ENCODE assay signal across 12 cellular contexts in genomic region chr19:56840452-56841193, GRCh38. TPM values are rescaled to one million over a fixed set of nuclear protein-coding genes. Genes with fewer than 3 reads are reported as not detected.
DNase-seq lines count a peak whose midpoint lies in the region; ATAC-seq and TF ChIP-seq lines count a peak whose summit lies in the region.
"Had no signal": no experiment of that assay in that cellular context is flagged by ENCODE, and none has a peak within 500 bp of the region (broad histone marks: within the 10 kb centered on the region; RNA-seq: fewer than 3 reads in every experiment).

Gene PEG3, minus strand, starts transcription at chr19:56840726. Its CDS starts 16,071 bp downstream, at chr19:56824655.
Gene ZIM2, minus strand, starts transcription at chr19:56840726. Its CDS starts 16,449 bp downstream, at chr19:56824277.

- in situ Hi-C loops in brain microvascular endothelial cell (cut with HindIII; ENCODE audit: low pct_ligation_motif_present, low sequenced_read_pairs) = no loop called here

- 52 to 59% methylated on average over 39 to 49 of the region's 49 CpGs for WGBS in aorta, 2 donors

- H3K4me3 ChIP-seq in aorta (ENCODE audit: low read length in 2 of 2) = peak within 1 kb of the TSS in 1 of 2 donors; percentile 7
- no peak within 1 kb of the TSS for H3K4me3 ChIP-seq in brain microvascular endothelial cell (ENCODE audit: low read depth, low read length)

- H3K4me3 Mint-ChIP-seq in natural killer cell (peak within 1 kb of the TSS; percentile 21), glutamatergic neuron (ENCODE audit: unreplicated experiment) (peak within 1 kb of the TSS; percentile 81)
- no peak within 1 kb of the TSS for H3K4me3 Mint-ChIP-seq in natural killer cell treated with Interleukin-12 subunit alpha and Interleukin-12 subunit beta and Interleukin-15 and Interleukin-18, amount 100 ng/mL, for 72 hours
- H3K4me3 Mint-ChIP-seq: nephron; stimulated activated effector memory CD8-positive, alpha-beta T cell treated with anti-CD3 and anti-CD28 coated beads, Interleukin-12 subunit alpha, Interleukin-12 subunit beta, amount 100 ng/mL, for 72 hours had no signal

- H3K9me3 ChIP-seq in aorta (ENCODE audit: control insufficient read depth, low read length) = no peaks in the 10 kb centered on the region

- ATAC-seq in natural killer cell (no peak), aorta (ENCODE audit: low FRiP score) (no peak)
- no peak for ATAC-seq in natural killer cell treated with Interleukin-12 subunit alpha and Interleukin-12 subunit beta and Interleukin-15 and Interleukin-18, amount 100 ng/mL, for 72 hours
- ATAC-seq: stimulated activated effector memory CD8-positive, alpha-beta T cell treated with anti-CD3 and anti-CD28 coated beads, Interleukin-12 subunit alpha, Interleukin-12 subunit beta, amount 100 ng/mL, for 72 hours had no signal

- no peak for TF ChIP-seq CTCF in natural killer cell (IDR thresholded peaks at IDR 0.05)
- no peak for TF ChIP-seq CTCF in glutamatergic neuron (IDR thresholded peaks at IDR 0.05; ENCODE audit: partially characterized antibody, unreplicated experiment)
- no peak for TF ChIP-seq CTCF in brain microvascular endothelial cell (IDR thresholded peaks at IDR 0.05; ENCODE audit: low read depth, low read length, missing control alignments)

- DNase-seq in natural killer cell (no peak), glutamatergic neuron (peak; percentile 82), nucleus accumbens (lab: John Stamatoyannopoulos, UW) (peak in 55 of 56 donors; percentile 9 to 93 (median 78)), aorta (peak; percentile 72 to 89), NCI-H1694 treated with DMSO at 0.1 percent for 48 hours (lab: John Stamatoyannopoulos, UW) (no peak), brain microvascular endothelial cell (no peak)
- DNase-seq in natural killer cell treated with Interleukin-12 subunit alpha and Interleukin-12 subunit beta and Interleukin-15 and Interleukin-18, amount 100 ng/mL, for 72 hours (ENCODE audit: low spot score) = no peak
- DNase-seq in stimulated activated CD4-positive, alpha-beta T cell treated with anti-CD3 and anti-CD28 coated beads, Interleukin-4, amount 100 ng/mL, for 4 hours = no peak
- DNase-seq: NCI-H2029 treated with DMSO at 0.1 percent for 48 hours had no signal

- H3K27ac ChIP-seq in aorta (ENCODE audit: low read depth in 1 of 2, low read length in 2 of 2) = peak within 1 kb of the TSS in 1 of 2 donors; percentile 31
- H3K27ac ChIP-seq in brain microvascular endothelial cell = no peak within 1 kb of the TSS
- H3K27ac ChIP-seq: BLaER1 had no signal

- no peak within 1 kb of the TSS for H3K27ac Mint-ChIP-seq in natural killer cell
- no peak within 1 kb of the TSS for H3K27ac Mint-ChIP-seq in natural killer cell treated with Interleukin-12 subunit alpha and Interleukin-12 subunit beta and Interleukin-15 and Interleukin-18, amount 100 ng/mL, for 72 hours
- peak within 1 kb of the TSS; percentile 90 for H3K27ac Mint-ChIP-seq in glutamatergic neuron (ENCODE audit: unreplicated experiment)
- H3K27ac Mint-ChIP-seq: nephron; stimulated activated effector memory CD8-positive, alpha-beta T cell treated with anti-CD3 and anti-CD28 coated beads, Interleukin-12 subunit alpha, Interleukin-12 subunit beta, amount 100 ng/mL, for 72 hours had no signal

- no peaks in the 10 kb centered on the region for H3K27me3 ChIP-seq in aorta (ENCODE audit: control insufficient read depth in 1 of 2, insufficient read depth in 2 of 2, low read length in 1 of 2)
- H3K27me3 ChIP-seq in brain microvascular endothelial cell (replicated peaks) = no peaks in the 10 kb centered on the region
- H3K27me3 ChIP-seq: BLaER1 had no signal

- peaks cover 3 to 9% of the 10 kb centered on the region in 2 donors for H3K4me1 Mint-ChIP-seq in natural killer cell
- peaks cover 0 to 5% of the 10 kb centered on the region in 2 donors for H3K4me1 Mint-ChIP-seq in natural killer cell treated with Interleukin-12 subunit alpha and Interleukin-12 subunit beta and Interleukin-15 and Interleukin-18, amount 100 ng/mL, for 72 hours (ENCODE audit: low read depth in 2 of 2)
- H3K4me1 Mint-ChIP-seq in glutamatergic neuron (ENCODE audit: low read depth, unreplicated experiment) = peaks cover 2% of the 10 kb centered on the region
- H3K4me1 Mint-ChIP-seq: nephron had no signal

- peaks cover 0 to 4% of the 10 kb centered on the region in 2 donors for H3K27me3 Mint-ChIP-seq in natural killer cell (ENCODE audit: low read depth in 2 of 2)
- H3K27me3 Mint-ChIP-seq in natural killer cell treated with Interleukin-12 subunit alpha and Interleukin-12 subunit beta and Interleukin-15 and Interleukin-18, amount 100 ng/mL, for 72 hours = peaks cover 0 to 4% of the 10 kb centered on the region in 2 donors
- H3K27me3 Mint-ChIP-seq in glutamatergic neuron (ENCODE audit: unreplicated experiment) = peaks cover 12% of the 10 kb centered on the region

- peaks cover 21% of the 10 kb centered on the region for H3K36me3 Mint-ChIP-seq in natural killer cell
- H3K36me3 Mint-ChIP-seq in natural killer cell treated with Interleukin-12 subunit alpha and Interleukin-12 subunit beta and Interleukin-15 and Interleukin-18, amount 100 ng/mL, for 72 hours = peaks cover 19% of the 10 kb centered on the region
- peaks cover 7% of the 10 kb centered on the region for H3K36me3 Mint-ChIP-seq in glutamatergic neuron (ENCODE audit: unreplicated experiment)
- H3K36me3 Mint-ChIP-seq: stimulated activated effector memory CD8-positive, alpha-beta T cell treated with anti-CD3 and anti-CD28 coated beads, Interleukin-12 subunit alpha, Interleukin-12 subunit beta, amount 100 ng/mL, for 72 hours had no signal

- H3K36me3 ChIP-seq in aorta (ENCODE audit: control insufficient read depth in 1 of 2, insufficient read depth in 2 of 2, low read length in 1 of 2) (no peaks in the 10 kb centered on the region), brain microvascular endothelial cell (replicated peaks) (no peaks in the 10 kb centered on the region)
- H3K36me3 ChIP-seq: BLaER1 had no signal

- H3K4me1 ChIP-seq in aorta (ENCODE audit: control insufficient read depth in 1 of 2, insufficient read depth in 2 of 2, low read length in 2 of 2) = no peaks in the 10 kb centered on the region
- H3K4me1 ChIP-seq: BLaER1 had no signal

- intact Hi-C loops in natural killer cell (cut with micrococcal nuclease) = no loop called here
- intact Hi-C loops in aorta (cut with DNase I) = no loop called here

- peaks cover 8 to 11% of the 10 kb centered on the region in 2 donors for H3K9me3 Mint-ChIP-seq in natural killer cell
- peaks cover 7% of the 10 kb centered on the region for H3K9me3 Mint-ChIP-seq in natural killer cell treated with Interleukin-12 subunit alpha and Interleukin-12 subunit beta and Interleukin-15 and Interleukin-18, amount 100 ng/mL, for 72 hours
- peaks cover 26% of the 10 kb centered on the region for H3K9me3 Mint-ChIP-seq in glutamatergic neuron (ENCODE audit: unreplicated experiment)

RNA-seq across cellular contexts. Expression of gene PEG3, which starts in this region (rescaled TPM):
- not detected for total RNA-seq in natural killer cell
- total RNA-seq in natural killer cell treated with Interleukin-12 subunit alpha and Interleukin-12 subunit beta and Interleukin-15 and Interleukin-18, amount 100 ng/mL, for 72 hours = not detected
- total RNA-seq in glutamatergic neuron (ENCODE audit: unreplicated experiment) = 11.6 TPM
- total RNA-seq in aorta = 10 to 100 TPM; 10.3 to 11.6 TPM
- polyA plus RNA-seq in aorta = 1 to 10 TPM; 2.3 to 3.5 TPM

RNA-seq across cellular contexts. Expression of gene ZIM2, which starts in this region (rescaled TPM):
- total RNA-seq in natural killer cell = not detected
- not detected for total RNA-seq in natural killer cell treated with Interleukin-12 subunit alpha and Interleukin-12 subunit beta and Interleukin-15 and Interleukin-18, amount 100 ng/mL, for 72 hours
- total RNA-seq in glutamatergic neuron (ENCODE audit: unreplicated experiment) = not detected
- total RNA-seq in aorta = under 1 TPM; 0.32 to 0.39 TPM
- polyA plus RNA-seq in aorta = not detected

Comparison
In these comparisons a context has a peak if more than half of its experiments do, and no peak if none do; other contexts are left out.
1. RNA of gene PEG3 (total RNA-seq): 11.6 TPM in glutamatergic neuron (single experiment) and 10.3 to 11.6 TPM in aorta; not detected in natural killer cell and not detected in natural killer cell treated with Interleukin-12 subunit alpha and Interleukin-12 subunit beta and Interleukin-15 and Interleukin-18, amount 100 ng/mL, for 72 hours; every median in the first group is over 10 times any median in the second.
2. DNase-seq: peak in glutamatergic neuron (single experiment), nucleus accumbens (55 of 56) and aorta (2 of 2); none in natural killer cell (single experiment), natural killer cell treated with Interleukin-12 subunit alpha and Interleukin-12 subunit beta and Interleukin-15 and Interleukin-18, amount 100 ng/mL, for 72 hours (single experiment), NCI-H1694 treated with DMSO at 0.1 percent for 48 hours (single experiment), stimulated activated CD4-positive, alpha-beta T cell treated with anti-CD3 and anti-CD28 coated beads, Interleukin-4, amount 100 ng/mL, for 4 hours (0 of 2) and brain microvascular endothelial cell (single experiment).